In the genomic region with DNA sequence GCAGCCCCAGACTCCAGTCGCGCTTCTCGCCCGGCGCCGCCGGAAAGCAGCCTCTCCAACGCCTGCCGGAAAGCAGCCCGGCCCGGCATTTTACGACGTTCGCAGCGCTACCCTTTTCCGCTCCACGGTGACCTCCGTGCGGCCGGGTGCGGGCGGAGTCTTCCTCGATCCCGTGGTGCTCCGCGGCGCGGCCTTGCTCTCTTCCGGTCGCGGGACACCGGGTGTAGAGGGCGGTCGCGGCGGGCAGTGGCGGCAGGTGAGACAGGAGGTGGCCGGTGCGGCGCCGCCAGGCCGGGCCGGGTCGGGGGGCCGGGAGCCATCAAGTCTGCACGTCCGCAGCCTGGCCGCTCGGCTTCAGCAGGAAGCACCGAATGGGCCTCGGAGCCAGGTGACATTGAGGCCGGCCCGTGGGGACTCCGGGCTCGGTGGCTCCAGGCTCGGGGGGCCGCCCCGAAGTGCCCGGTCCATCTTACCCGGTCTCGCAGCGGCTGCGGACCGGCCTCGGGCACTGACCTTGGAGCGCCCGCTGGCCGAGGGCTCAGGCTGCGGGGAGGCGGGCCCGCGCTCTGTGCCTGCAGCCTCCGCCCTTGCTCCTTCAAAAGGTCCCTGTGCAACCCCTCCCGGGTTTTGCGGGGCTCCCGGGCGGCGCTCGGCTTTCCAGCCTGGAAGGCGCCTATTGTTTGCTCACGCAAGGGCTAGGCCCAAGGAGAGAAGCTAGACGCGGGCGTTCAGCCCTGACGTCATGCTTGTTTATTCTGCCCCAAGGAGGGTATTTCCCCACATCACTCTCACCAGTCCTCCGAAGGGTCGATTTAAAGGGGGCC, we compare ENCODE assay signal across 8 cellular contexts. TPM values are rescaled to one million over a fixed set of nuclear protein-coding genes. Genes with fewer than 3 reads are reported as not detected.
DNase-seq lines count a peak whose midpoint lies in the region; ATAC-seq, FAIRE-seq and TF ChIP-seq lines count a peak whose summit lies in the region.

A gene (plus strand): TSS at position 199 of the 824 bp plus-strand sequence. CDS start 1,511 bp downstream, outside the sequence.
A gene (minus strand): TSS at position 48 of the 824 bp plus-strand sequence. CDS start 249 bp downstream, outside the sequence.

- H3K4ac ChIP-seq in trophoblast cell (ENCODE audit: low read depth, low read length): peak within 1 kb of the TSS; percentile 99

- H3K23ac ChIP-seq in trophoblast cell (ENCODE audit: low read length): no peak within 1 kb of the TSS

- no peaks in the 10 kb centered on the region for H3K27me3 ChIP-seq in adipocyte (replicated peaks; ENCODE audit: control insufficient read depth, insufficient read depth, low read length)
- no peaks in the 10 kb centered on the region for H3K27me3 ChIP-seq in trophoblast cell (ENCODE audit: insufficient read depth, low read length)
- no peaks in the 10 kb centered on the region for H3K27me3 ChIP-seq in tibial nerve

- peak within 1 kb of the TSS; percentile 94 for H3K4me2 ChIP-seq in trophoblast cell (ENCODE audit: low read length)

- whole genome bisulfite sequencing in trophoblast cell (ENCODE audit: extremely low coverage, insufficient coverage, insufficient read length): no CpG with 5 or more reads among the region's 87 CpGs
- WGBS in tibial nerve, 2 donors: 0% methylated on average over 31 to 85 of the region's 87 CpGs

- H3K4me3 ChIP-seq in adipocyte (ENCODE audit: low read length) (peak within 1 kb of the TSS; percentile 94), trophoblast cell (ENCODE audit: low read depth, low read length) (peak within 1 kb of the TSS; percentile 99), tibial nerve (peak within 1 kb of the TSS; percentile 61 to 100 (median 99))

- peaks cover 12% of the 10 kb centered on the region for H3K79me1 ChIP-seq in trophoblast cell (ENCODE audit: low read length)

- peak within 1 kb of the TSS; percentile 98 for H3K14ac ChIP-seq in trophoblast cell (ENCODE audit: low read length)

- no peaks in the 10 kb centered on the region for H3K9me3 ChIP-seq in adipocyte (ENCODE audit: control insufficient read depth, low read length)
- H3K9me3 ChIP-seq in trophoblast cell (ENCODE audit: insufficient read depth, low read depth, low read length): no peaks in the 10 kb centered on the region
- H3K9me3 ChIP-seq in tibial nerve: no peaks in the 10 kb centered on the region

- TF ChIP-seq POLR2A in GM12892 (IDR thresholded peaks at IDR 0.05; ENCODE audit: low read depth, low read length) (peak; percentile 95), tibial nerve (IDR thresholded peaks at IDR 0.05) (peak in 1 of 2 donors; percentile 29)

- TF ChIP-seq EP300 in tibial nerve (IDR thresholded peaks at IDR 0.05): peak; percentile 64 to 96

- peak within 1 kb of the TSS; percentile 77 for H3K27ac ChIP-seq in trophoblast cell (ENCODE audit: low read depth, low read length)
- H3K27ac ChIP-seq in tibial nerve: peak within 1 kb of the TSS; percentile 59 to 92 (median 90)

- H2AFZ ChIP-seq in trophoblast cell (ENCODE audit: insufficient read depth, low read length, poor library complexity): peak within 1 kb of the TSS; percentile 96

- peak within 1 kb of the TSS; percentile 91 for H2AK5ac ChIP-seq in trophoblast cell (ENCODE audit: low read length)

- peak within 1 kb of the TSS; percentile 98 for H4K91ac ChIP-seq in trophoblast cell (ENCODE audit: low read depth, low read length)

- H3K18ac ChIP-seq in trophoblast cell (ENCODE audit: low read length): peak within 1 kb of the TSS; percentile 98

- H4K8ac ChIP-seq in trophoblast cell (ENCODE audit: low read depth, low read length): peak within 1 kb of the TSS; percentile 99

- peak within 1 kb of the TSS; percentile 97 for H4K12ac ChIP-seq in trophoblast cell (ENCODE audit: low read depth, low read length)

- H2BK120ac ChIP-seq in trophoblast cell (ENCODE audit: insufficient read depth, low read length, poor library complexity): peak within 1 kb of the TSS; percentile 91

- H3K36me3 ChIP-seq in adipocyte (ENCODE audit: control insufficient read depth, insufficient read depth, low read length, severe bottlenecking) (peaks cover 51% of the 10 kb centered on the region), trophoblast cell (ENCODE audit: control insufficient read depth in 1 of 2, insufficient read depth in 2 of 2, low read length in 2 of 2) (peaks cover 31 to 51% of the 10 kb centered on the region in 2 experiments), tibial nerve (peaks cover 0 to 57% (median 3%) of the 10 kb centered on the region in 3 donors)

- H3K79me2 ChIP-seq in trophoblast cell (ENCODE audit: control insufficient read depth, insufficient read depth, low read length, poor library complexity): peaks cover 22% of the 10 kb centered on the region

- no peak within 1 kb of the TSS for H2BK12ac ChIP-seq in trophoblast cell (ENCODE audit: low read length)

- peak; percentile 94 for FAIRE-seq in GM12892 (lab: Jason Lieb, UNC)

- H2BK5ac ChIP-seq in trophoblast cell (ENCODE audit: low read depth, low read length, poor library complexity): peak within 1 kb of the TSS; percentile 89

- peak within 1 kb of the TSS; percentile 96 for H3K9ac ChIP-seq in adipocyte (ENCODE audit: low read length)
- H3K9ac ChIP-seq in trophoblast cell (ENCODE audit: low read length): peak within 1 kb of the TSS; percentile 97

- H3K4me1 ChIP-seq in adipocyte (ENCODE audit: control insufficient read depth, insufficient read depth, low read length) (peaks cover 27% of the 10 kb centered on the region), trophoblast cell (ENCODE audit: control insufficient read depth in 1 of 2, insufficient read depth in 2 of 2, low read length in 2 of 2) (peaks cover 0 to 10% of the 10 kb centered on the region in 2 experiments), tibial nerve (peaks cover 0 to 48% (median 23%) of the 10 kb centered on the region in 4 donors)

- ATAC-seq in HG02840 (IDR thresholded peaks at IDR 0.05; ENCODE audit: low FRiP score, unreplicated experiment): peak; percentile 85

- intact Hi-C loops in cardiac septum (cut with DNase I): no loop called here

- DNase-seq in GM12892 (ENCODE audit: insufficient read length): peak; percentile 93
- DNase-seq in NCI-H1436 (lab: John Stamatoyannopoulos, UW): peak; percentile 84
- DNase-seq in T follicular helper cell (ENCODE audit: low read depth): peak; percentile 88
- DNase-seq in adipocyte (ENCODE audit: low read depth): peak; percentile 98
- peak; percentile 98 for DNase-seq in cardiac septum (ENCODE audit: low spot score)
- DNase-seq in trophoblast cell: peak; percentile 89 to 94
- peak; percentile 84 to 86 for DNase-seq in tibial nerve (ENCODE audit: low spot score in 2 of 2)

- TF ChIP-seq CTCF in tibial nerve (IDR thresholded peaks at IDR 0.05): peak in 1 of 5 experiments; percentile 37

RNA-seq across cellular contexts. Expression of the first gene that starts in this region (rescaled TPM):
- polyA plus RNA-seq in GM12892 (2012; ENCODE audit: missing spikeins): 895 TPM
- 1,440 TPM for total RNA-seq in cardiac septum
- 813 and 830 TPM in 2 replicates for polyA plus RNA-seq in trophoblast cell (2013)
- 100 to 1,000 TPM; 274 to 401 (median 323) TPM for total RNA-seq in tibial nerve

RNA-seq across cellular contexts. Expression of the second gene that starts in this region (rescaled TPM):
- 14.5 TPM for polyA plus RNA-seq in GM12892 (2012; ENCODE audit: missing spikeins)
- total RNA-seq in cardiac septum: 20.3 TPM
- 26.2 and 26.6 TPM in 2 replicates for polyA plus RNA-seq in trophoblast cell (2013)
- total RNA-seq in tibial nerve: 10 to 100 TPM; 31.8 to 46.2 (median 35.4) TPM

Comparison
In these comparisons a context has a peak if more than half of its experiments do, and no peak if none do; other contexts are left out.
1. Peak in every context shown above with its lines: DNase-seq, ATAC-seq, H3K4me3 ChIP-seq and H3K27ac ChIP-seq.